In the genomic region with DNA sequence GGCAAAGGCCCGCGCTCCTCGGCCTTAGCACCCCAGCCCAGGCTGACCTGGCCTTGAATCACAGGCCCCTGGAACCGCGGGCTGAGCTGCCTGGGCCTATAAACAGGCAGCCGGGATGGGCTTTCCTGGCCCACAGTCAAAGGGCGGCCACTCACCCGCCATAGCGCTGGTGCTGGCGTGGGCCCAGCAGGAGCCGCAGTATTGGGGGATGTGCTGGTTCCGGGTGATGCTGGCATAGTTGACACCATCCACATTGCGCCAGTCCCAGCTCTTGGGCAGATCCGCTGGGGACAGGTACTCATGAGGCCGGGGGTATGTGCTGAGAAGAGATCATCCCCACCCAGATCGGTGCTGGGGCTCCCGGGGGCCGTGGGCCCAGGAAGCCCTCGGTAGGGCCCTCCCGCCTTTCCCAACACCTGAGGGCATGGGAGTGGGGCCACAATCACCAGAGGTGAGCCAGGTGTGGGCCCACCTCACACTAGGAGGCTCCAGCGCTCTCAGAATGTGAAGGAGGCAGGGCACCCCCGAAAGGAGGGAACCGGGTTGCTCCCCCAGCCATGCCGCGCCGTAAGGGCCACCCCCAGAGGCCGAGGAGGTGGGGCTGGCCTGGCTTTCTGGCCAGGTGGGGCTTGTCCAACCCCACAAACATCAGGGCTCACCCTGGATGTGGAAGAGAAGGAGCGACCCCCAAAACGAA, we compare ENCODE assay signal across 8 cellular contexts. TPM values are rescaled to one million over a fixed set of nuclear protein-coding genes. Genes with fewer than 3 reads are reported as not detected.
DNase-seq lines count a peak whose midpoint lies in the region; ATAC-seq and TF ChIP-seq lines count a peak whose summit lies in the region.

No MANE protein-coding gene starts in this region.

- peaks cover 35% of the 10 kb centered on the region for H3K4me1 ChIP-seq in PC-3 (ENCODE audit: insufficient read depth, low read length)

- peak overlapping the region; percentile 88 for H3K9ac ChIP-seq in PC-3 (ENCODE audit: low read length)

- H3K4me3 Mint-ChIP-seq in naive thymus-derived CD8-positive, alpha-beta T cell: peak overlapping the region; percentile 66 to 93 (median 84)

- H2AFZ ChIP-seq in PC-3 (ENCODE audit: low read length): peak overlapping the region; percentile 90

- H3F3A ChIP-seq in PC-3 (ENCODE audit: low read length, unreplicated experiment): no peaks in the 10 kb centered on the region

- H3K9me3 ChIP-seq in PC-3 (ENCODE audit: low read length): no peaks in the 10 kb centered on the region

- no peaks in the 10 kb centered on the region for H3K9me3 Mint-ChIP-seq in naive thymus-derived CD8-positive, alpha-beta T cell

- DNase-seq in Daoy (ENCODE audit: low read depth) (peak; percentile 51), PC-3 (peak; percentile 40), epithelial cell of esophagus (ENCODE audit: low read depth) (no peak), nucleus accumbens (lab: John Stamatoyannopoulos, UW) (no peak), NCI-H748 treated with DMSO at 0.1 percent for 48 hours (lab: John Stamatoyannopoulos, UW) (no peak), SIG-M5 treated with dmso at 0.1 percent for 504 hours (lab: John Stamatoyannopoulos, UW; ENCODE audit: unreplicated experiment) (no peak)
- no peak for DNase-seq in naive thymus-derived CD8-positive, alpha-beta T cell

- no peaks in the 10 kb centered on the region for H3K9me2 ChIP-seq in PC-3 (replicated peaks; ENCODE audit: low read length)

- POLR2A ChIA-PET in PC-3 (lab: Charles Lee; ENCODE audit: unreplicated experiment): no interaction called here
- POLR2A ChIA-PET in naive thymus-derived CD8-positive, alpha-beta T cell (lab: Charles Lee): interaction anchor here (0.6 to 2.7 kb wide), 4 partner anchors 26 to 764 kb away, joined by 3 to 20 read pairs (median 4); partner anchors contain the start of gene ATP5F1E

- no peaks in the 10 kb centered on the region; the same call in 1 of the 2 replicates for H3K36me3 ChIP-seq in PC-3 (ENCODE audit: low read depth, low read length)

- TSS peak; percentile 61 for BruUV-seq in PC-3 (replicated peaks; lab: Mats Ljungman, UMichigan)

- no peaks in the 10 kb centered on the region for H3K27me3 Mint-ChIP-seq in naive thymus-derived CD8-positive, alpha-beta T cell

- peaks cover 35 to 47% (median 41%) of the 10 kb centered on the region in 4 donors for H3K4me1 Mint-ChIP-seq in naive thymus-derived CD8-positive, alpha-beta T cell

- H3K27ac Mint-ChIP-seq in naive thymus-derived CD8-positive, alpha-beta T cell: peak overlapping the region in 4 of 10 donors; percentile 59 to 93 (median 86)

- H3K36me3 Mint-ChIP-seq in naive thymus-derived CD8-positive, alpha-beta T cell: peaks cover 0 to 2% (median 0%) of the 10 kb centered on the region in 3 donors

- intact Hi-C loops in PC-3 (cut with micrococcal nuclease): no loop called here

- no peaks in the 10 kb centered on the region for H3K27me3 ChIP-seq in PC-3 (ENCODE audit: low read length)

- peak; percentile 33 for ATAC-seq in PC-3
- peak; percentile 7 to 12 for ATAC-seq in naive thymus-derived CD8-positive, alpha-beta T cell
- ATAC-seq in HG03095 (IDR thresholded peaks at IDR 0.05; ENCODE audit: unreplicated experiment): no peak

- peak overlapping the region; percentile 96 for H3K4me3 ChIP-seq in PC-3 (ENCODE audit: low read length)
- H3K4me3 ChIP-seq in epithelial cell of esophagus (ENCODE audit: low read length): peak overlapping the region; percentile 53

- H3K27ac ChIP-seq in PC-3 (ENCODE audit: low read length): no peak overlapping the region

- H4K20me1 ChIP-seq in PC-3 (ENCODE audit: low read length): no peaks in the 10 kb centered on the region

- TF ChIP-seq CTCF in PC-3 (conservative IDR thresholded peaks at IDR 0.05; ENCODE audit: low read depth, low read length): no peak
- no peak for TF ChIP-seq CTCF in epithelial cell of esophagus (IDR thresholded peaks at IDR 0.05; ENCODE audit: insufficient read depth, low read depth, low read length, missing control alignments)

- H3K4me2 ChIP-seq in PC-3 (ENCODE audit: low read length): peak overlapping the region; percentile 99

- CTCF ChIA-PET in PC-3 (lab: Charles Lee): no interaction called here

- H3K79me2 ChIP-seq in PC-3 (ENCODE audit: low read length): peaks cover 30% of the 10 kb centered on the region

RNA-seq across cellular contexts. Expression of gene CTSZ, which starts 0.7 kb away (rescaled TPM):
- 82.4 and 127 TPM in 2 replicates for total RNA-seq in Daoy (2014; rRNA removed; shearing (Covaris generic))
- total RNA-seq in PC-3 (2014; rRNA removed): 191 and 225 TPM in 2 replicates
- 10 to 100 TPM; 15.8 to 19.1 TPM for total RNA-seq in naive thymus-derived CD8-positive, alpha-beta T cell
- 1 to 10 TPM in 2 of 3 donors, under 1 TPM in 1; 0.60 to 2.9 (median 1.0) TPM for polyA plus RNA-seq in naive thymus-derived CD8-positive, alpha-beta T cell

RNA-seq across cellular contexts. Expression of gene TUBB1, which starts 12.9 kb away (rescaled TPM):
- not detected in 2 replicates for total RNA-seq in Daoy (2014; rRNA removed; shearing (Covaris generic))
- total RNA-seq in PC-3 (2014; rRNA removed): not detected in 2 replicates
- not detected for total RNA-seq in naive thymus-derived CD8-positive, alpha-beta T cell
- under 1 TPM in 1 of 3 donors, not detected in 2; 0.05 TPM for polyA plus RNA-seq in naive thymus-derived CD8-positive, alpha-beta T cell

RNA-seq across cellular contexts. Expression of gene NELFCD, which starts 25.3 kb away (rescaled TPM):
- total RNA-seq in Daoy (2014; rRNA removed; shearing (Covaris generic)): 33.6 and 40.3 TPM in 2 replicates
- total RNA-seq in PC-3 (2014; rRNA removed): 131 and 144 TPM in 2 replicates
- total RNA-seq in naive thymus-derived CD8-positive, alpha-beta T cell: 100 to 1,000 TPM in 1 of 2 experiments, 10 to 100 TPM in 1; 92.4 to 101 TPM
- 10 to 100 TPM; 63.6 to 76.5 (median 74.0) TPM for polyA plus RNA-seq in naive thymus-derived CD8-positive, alpha-beta T cell

RNA-seq across cellular contexts. Expression of gene ATP5F1E, which starts 25.8 kb away (rescaled TPM):
- 26.1 and 44.4 TPM in 2 replicates for total RNA-seq in Daoy (2014; rRNA removed; shearing (Covaris generic))
- total RNA-seq in PC-3 (2014; rRNA removed): 47.1 and 58.5 TPM in 2 replicates
- total RNA-seq in naive thymus-derived CD8-positive, alpha-beta T cell: 10 to 100 TPM; 78.2 to 80.3 TPM
- 100 to 1,000 TPM in 1 of 3 donors, 10 to 100 TPM in 2; 66.9 to 118 (median 91.4) TPM for polyA plus RNA-seq in naive thymus-derived CD8-positive, alpha-beta T cell

RNA-seq across cellular contexts. Expression of gene PRELID3B, which starts 36.3 kb away (rescaled TPM):
- 85.1 and 128 TPM in 2 replicates for total RNA-seq in Daoy (2014; rRNA removed; shearing (Covaris generic))
- total RNA-seq in PC-3 (2014; rRNA removed): 118 and 181 TPM in 2 replicates
- 10 to 100 TPM; 37.9 to 45.4 TPM for total RNA-seq in naive thymus-derived CD8-positive, alpha-beta T cell
- 10 to 100 TPM; 26.8 to 27.9 (median 26.9) TPM for polyA plus RNA-seq in naive thymus-derived CD8-positive, alpha-beta T cell

Comparison
In these comparisons a context has a peak if more than half of its experiments do, and no peak if none do; other contexts are left out.
1. DNase-seq: peak in Daoy (single experiment) and PC-3 (single experiment); none in epithelial cell of esophagus (single experiment), naive thymus-derived CD8-positive, alpha-beta T cell (0 of 10), nucleus accumbens (0 of 56), NCI-H748 treated with DMSO at 0.1 percent for 48 hours (single experiment) and SIG-M5 treated with dmso at 0.1 percent for 504 hours (single experiment).